ENCODE assay signal across 17 cellular contexts in genomic region chr3:32310918-32311839, GRCh38.
DNase-seq lines count a peak whose midpoint lies in the region; ATAC-seq and TF ChIP-seq lines count a peak whose summit lies in the region.
"Had no signal": no experiment of that assay in that cellular context is flagged by ENCODE, and none has a peak within 500 bp of the region (broad histone marks: within the 10 kb centered on the region; RNA-seq: fewer than 3 reads in every experiment).

No MANE protein-coding gene starts in this region.

- H3K27me3 Mint-ChIP-seq in brain (peaks cover 5% of the 10 kb centered on the region), nephron (ENCODE audit: low read depth) (no peaks in the 10 kb centered on the region)
- H3K27me3 Mint-ChIP-seq in natural killer cell treated with Interleukin-12 subunit alpha and Interleukin-12 subunit beta and Interleukin-15 and Interleukin-18, amount 100 ng/mL, for 72 hours, result peaks cover 7 to 13% of the 10 kb centered on the region in 2 donors

- peak; percentile 67 for DNase-seq in DMS 273 treated with DMSO at 0.1 percent for 48 hours (lab: John Stamatoyannopoulos, UW)
- peak; percentile 40 for DNase-seq in NCI-H2171 (lab: John Stamatoyannopoulos, UW)
- no peak for DNase-seq in natural killer cell treated with Interleukin-12 subunit alpha and Interleukin-12 subunit beta and Interleukin-15 and Interleukin-18, amount 100 ng/mL, for 72 hours (ENCODE audit: low spot score)
- no peak for DNase-seq in SKM-1 treated with dmso at 0.1 percent for 144 hours (lab: John Stamatoyannopoulos, UW; ENCODE audit: unreplicated experiment)
- DNase-seq: activated CD4-positive, alpha-beta T cell treated with anti-CD3 and anti-CD28 coated beads for 4 hours; activated gamma-delta T cell treated with Interleukin-2 at 50 U/mL for 16 hours; aorta; GOT3; IMR-90; left colon; MM.1S; spleen; stimulated activated naive B cell treated with anti-CD40 and anti-IgM and Interleukin-4, amounts not matched to agents 10 μg/mL and 1 μg/mL and 100 μg/mL, for 72 hours; transverse colon had no signal

- H3K27ac Mint-ChIP-seq in brain (peak overlapping the region in 3 of 5 experiments; percentile 16 to 72 (median 43)), nephron (peak overlapping the region in 2 of 3 experiments; percentile 33 to 53)
- H3K27ac Mint-ChIP-seq in natural killer cell treated with Interleukin-12 subunit alpha and Interleukin-12 subunit beta and Interleukin-15 and Interleukin-18, amount 100 ng/mL, for 72 hours, result no peak overlapping the region
- H3K27ac Mint-ChIP-seq: stimulated activated naive B cell treated with anti-CD40 and anti-IgM and Interleukin-4, amounts not matched to agents 10 μg/mL and 1 μg/mL and 100 μg/mL, for 72 hours had no signal

- H3K4me3 Mint-ChIP-seq in brain (peak overlapping the region in 1 of 5 experiments; percentile 31), nephron (no peak overlapping the region)
- no peak overlapping the region for H3K4me3 Mint-ChIP-seq in natural killer cell treated with Interleukin-12 subunit alpha and Interleukin-12 subunit beta and Interleukin-15 and Interleukin-18, amount 100 ng/mL, for 72 hours
- H3K4me3 Mint-ChIP-seq: stimulated activated naive B cell treated with anti-CD40 and anti-IgM and Interleukin-4, amounts not matched to agents 10 μg/mL and 1 μg/mL and 100 μg/mL, for 72 hours had no signal

- no peaks in the 10 kb centered on the region for H3K36me3 Mint-ChIP-seq in brain
- H3K36me3 Mint-ChIP-seq in nephron (ENCODE audit: low read depth), result no peaks in the 10 kb centered on the region
- H3K36me3 Mint-ChIP-seq in natural killer cell treated with Interleukin-12 subunit alpha and Interleukin-12 subunit beta and Interleukin-15 and Interleukin-18, amount 100 ng/mL, for 72 hours, result no peaks in the 10 kb centered on the region
- H3K36me3 Mint-ChIP-seq: stimulated activated naive B cell treated with anti-CD40 and anti-IgM and Interleukin-4, amounts not matched to agents 10 μg/mL and 1 μg/mL and 100 μg/mL, for 72 hours had no signal

- H3K9me3 Mint-ChIP-seq in brain (peaks cover 0 to 6% (median 0%) of the 10 kb centered on the region in 5 experiments), nephron (peaks cover 3% of the 10 kb centered on the region)
- H3K9me3 Mint-ChIP-seq in natural killer cell treated with Interleukin-12 subunit alpha and Interleukin-12 subunit beta and Interleukin-15 and Interleukin-18, amount 100 ng/mL, for 72 hours, result no peaks in the 10 kb centered on the region

- no peak for ATAC-seq in natural killer cell treated with Interleukin-12 subunit alpha and Interleukin-12 subunit beta and Interleukin-15 and Interleukin-18, amount 100 ng/mL, for 72 hours
- ATAC-seq in HG02678 (IDR thresholded peaks at IDR 0.05; ENCODE audit: unreplicated experiment), result no peak
- ATAC-seq: left colon; stimulated activated naive B cell treated with anti-CD40 and anti-IgM and Interleukin-4, amounts not matched to agents 10 μg/mL and 1 μg/mL and 100 μg/mL, for 72 hours had no signal

- H3K4me1 Mint-ChIP-seq in brain (peaks cover 21% of the 10 kb centered on the region), nephron (peaks cover 27% of the 10 kb centered on the region)
- peaks cover 8 to 9% of the 10 kb centered on the region in 2 donors for H3K4me1 Mint-ChIP-seq in natural killer cell treated with Interleukin-12 subunit alpha and Interleukin-12 subunit beta and Interleukin-15 and Interleukin-18, amount 100 ng/mL, for 72 hours (ENCODE audit: low read depth in 2 of 2)

- TF ChIP-seq CTCF in brain (conservative IDR thresholded peaks at IDR 0.05) (no peak), nephron (IDR thresholded peaks at IDR 0.05; ENCODE audit: unreplicated experiment in 3 of 3) (no peak)

Comparison
In these comparisons a context has a peak if more than half of its experiments do, and no peak if none do; other contexts are left out.
1. DNase-seq: peak in DMS 273 treated with DMSO at 0.1 percent for 48 hours (single experiment) and NCI-H2171 (single experiment); none in natural killer cell treated with Interleukin-12 subunit alpha and Interleukin-12 subunit beta and Interleukin-15 and Interleukin-18, amount 100 ng/mL, for 72 hours (single experiment) and SKM-1 treated with dmso at 0.1 percent for 144 hours (single experiment).
2. H3K27ac Mint-ChIP-seq: peak in brain (3 of 5) and nephron (2 of 3); none in natural killer cell treated with Interleukin-12 subunit alpha and Interleukin-12 subunit beta and Interleukin-15 and Interleukin-18, amount 100 ng/mL, for 72 hours (0 of 2).